Comparison of ENCODE assay signal across 2 cellular contexts in the genomic region with DNA sequence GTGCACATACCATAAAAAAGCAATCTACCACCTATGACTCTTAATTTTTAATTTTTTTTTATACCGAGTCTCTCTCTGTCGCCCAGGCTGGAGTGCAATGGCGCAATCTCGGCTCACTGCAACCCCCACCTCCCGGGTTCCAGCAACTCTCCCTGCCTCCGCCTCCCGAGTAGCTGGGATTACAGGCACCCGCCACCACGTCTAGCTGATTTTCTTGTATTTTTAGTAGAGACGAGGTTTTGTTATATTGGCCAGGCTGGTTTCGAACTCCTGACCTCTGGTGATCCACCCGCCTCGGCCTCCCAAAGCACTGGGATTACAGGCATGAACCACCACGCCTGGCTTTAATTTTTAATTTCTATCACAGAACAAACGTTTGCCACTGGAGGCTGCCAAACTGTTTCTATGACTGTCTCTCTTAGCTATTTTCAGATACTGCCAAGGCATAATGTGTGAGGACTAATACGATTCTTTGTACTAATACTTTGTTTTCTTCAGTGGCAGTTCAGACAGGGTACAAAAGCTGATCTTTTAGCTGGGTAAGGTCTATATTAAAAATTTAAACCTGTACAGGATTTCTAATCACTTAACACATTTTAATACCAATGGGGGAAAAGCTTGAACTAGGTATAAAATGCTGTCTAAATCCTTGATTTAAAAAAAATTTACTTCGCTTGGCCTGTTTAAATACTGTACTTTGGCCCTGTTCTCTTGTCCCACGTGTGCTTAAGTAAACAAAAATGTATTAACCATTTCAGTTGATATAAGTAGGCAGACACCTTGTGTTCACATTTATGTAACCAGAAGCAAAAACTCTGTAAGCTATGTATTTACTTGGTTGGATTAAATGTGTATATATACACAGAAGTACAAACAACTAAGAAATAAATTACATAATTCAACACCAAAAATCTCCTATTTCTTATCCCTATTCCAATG.
TF ChIP-seq lines count a peak whose summit lies in the region.

No MANE protein-coding gene starts in this region.

TF ChIP-seq in SK-N-SH, 30 proteins besides CTCF, POLR2A, EP300 and RAD21 (continued from another document):
- no peak for TF ChIP-seq IRF3 (IDR thresholded peaks at IDR 0.05; ENCODE audit: low read depth, low read length)
TF ChIP-seq in SK-N-SH: peak in this region for 0.

TF ChIP-seq in SK-N-SH treated with all-trans-retinoic acid at 6 μM for 48 hours, 23 proteins besides CTCF, POLR2A, EP300 and RAD21 (continued from another document):
- no peak for TF ChIP-seq PATZ1 (CRISPR knock-in tag; IDR thresholded peaks at IDR 0.05; ENCODE audit: borderline replicate concordance)
